ENCODE assay signal across 22 cellular contexts in the genomic region with DNA sequence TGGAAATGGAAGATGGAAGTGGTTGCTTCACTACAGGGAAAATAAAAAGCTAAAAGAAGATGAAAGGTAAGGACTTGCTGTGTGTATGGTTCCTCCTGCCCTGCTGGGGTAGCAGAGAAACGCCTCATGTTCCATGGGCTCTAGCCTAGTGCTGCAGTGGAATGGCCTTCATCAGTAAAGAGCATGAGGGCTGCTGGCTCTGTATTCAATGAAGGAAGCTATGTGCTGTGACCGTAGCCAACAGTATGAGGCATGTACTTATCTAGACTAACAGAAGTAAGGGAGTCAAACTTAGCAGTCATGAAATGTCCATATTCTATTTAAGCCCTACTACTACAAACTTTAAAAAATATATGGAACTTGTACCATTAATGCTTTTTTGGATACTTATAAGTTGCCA. TPM values are rescaled to one million over a fixed set of nuclear protein-coding genes. Genes with fewer than 3 reads are reported as not detected.
DNase-seq lines count a peak whose midpoint lies in the region; ATAC-seq, FAIRE-seq and TF ChIP-seq lines count a peak whose summit lies in the region.
"Had no signal": no experiment of that assay in that cellular context is flagged by ENCODE, and none has a peak within 500 bp of the region (broad histone marks: within the 10 kb centered on the region; RNA-seq: fewer than 3 reads in every experiment).

No MANE protein-coding gene starts in this region.

- TF ChIP-seq CTCF in left ventricle myocardium inferior (IDR thresholded peaks at IDR 0.05; ENCODE audit: borderline replicate concordance): no peak
- TF ChIP-seq CTCF in GM12878 (IDR thresholded peaks at IDR 0.05 in 2 of 3, conservative IDR thresholded peaks at IDR 0.05 in 1 of 3; ENCODE audit: control insufficient read depth in 2 of 3, extremely low read depth in 1 of 3, insufficient read depth in 1 of 3, low read depth in 3 of 3, low read length in 3 of 3): no peak

- TF ChIP-seq POLR2A in GM12878 (IDR thresholded peaks at IDR 0.05; ENCODE audit: low read depth, low read length) (no peak), GM18505 (IDR thresholded peaks at IDR 0.05; ENCODE audit: borderline replicate concordance, extremely low read depth, insufficient read depth, insufficient read length) (no peak)

- BruUV-seq in GM12878 (replicated peaks; lab: Mats Ljungman, UMichigan): TSS peak; percentile 14

- ATAC-seq in Right ventricle myocardium superior (ENCODE audit: poor library complexity) (peak; percentile 34), GM12878 (no peak), GM18505 (IDR thresholded peaks at IDR 0.05; ENCODE audit: unreplicated experiment) (no peak)
- no peak for ATAC-seq in stimulated activated naive B cell treated with anti-CD40 and anti-IgM and Interleukin-4, amounts not matched to agents 10 μg/mL and 1 μg/mL and 100 μg/mL, for 72 hours (replicated peaks)
- ATAC-seq: left colon had no signal

- H3K27ac Mint-ChIP-seq in IgD-negative memory B cell: peak overlapping the region in 2 of 3 donors; percentile 53 to 87
- H3K27ac Mint-ChIP-seq in stimulated activated naive B cell treated with anti-CD40 and anti-IgM and Interleukin-4, amounts not matched to agents 10 μg/mL and 1 μg/mL and 100 μg/mL, for 72 hours: peak overlapping the region; percentile 78
- H3K27ac Mint-ChIP-seq: dendritic cell treated with granulocyte-macrophage colony-stimulating factor and Interleukin-4, amounts not matched to agents 40 ng/mL and 50 ng/mL, for 4 days had no signal

- H3K79me2 ChIP-seq in GM12878 (ENCODE audit: control insufficient read depth, insufficient read depth, low read length): no peaks in the 10 kb centered on the region

- no peak for TF ChIP-seq EP300 in GM12878 (IDR thresholded peaks at IDR 0.05; ENCODE audit: borderline replicate concordance in 1 of 2, control insufficient read depth in 1 of 2, low read depth in 2 of 2, low read length in 2 of 2)

- SMC1A ChIA-PET in GM12878 (lab: Charles Lee; ENCODE audit: uncharacterized antibody, unreplicated experiment): no interaction called here

- intact Hi-C loops in Right ventricle myocardium superior (cut with DNase I) (no loop called here), left ventricle myocardium inferior (cut with micrococcal nuclease) (no loop called here), GM12878 (cut with micrococcal nuclease; ENCODE audit: unreplicated experiment) (no loop called here)

- DNase-seq in Right ventricle myocardium superior (no peak), left ventricle myocardium inferior (no peak), GM12878 (ENCODE audit: low read depth, low spot score) (no peak), NCI-H226 (no peak)
- DNase-seq in stimulated activated naive B cell treated with anti-CD40 and anti-IgM and Interleukin-4, amounts not matched to agents 10 μg/mL and 1 μg/mL and 100 μg/mL, for 72 hours: no peak
- DNase-seq: activated CD4-positive, CD25-positive, alpha-beta regulatory T cell; activated gamma-delta T cell; anterior cingulate cortex; KG1; left colon; NCI-H1436; NCI-H510A treated with DMSO at 0.1 percent for 48 hours; NK-92 treated with Interleukin-12 subunit alpha and Interleukin-12 subunit beta, amount 100 ng/mL, for 24 hours; Peyer's patch had no signal

- no peak overlapping the region for H3K9ac ChIP-seq in GM12878 (ENCODE audit: control insufficient read depth, insufficient read depth, low read length)

- no peaks in the 10 kb centered on the region for H3K27me3 Mint-ChIP-seq in IgD-negative memory B cell
- H3K27me3 Mint-ChIP-seq in stimulated activated naive B cell treated with anti-CD40 and anti-IgM and Interleukin-4, amounts not matched to agents 10 μg/mL and 1 μg/mL and 100 μg/mL, for 72 hours: no peaks in the 10 kb centered on the region
- H3K27me3 Mint-ChIP-seq: dendritic cell treated with granulocyte-macrophage colony-stimulating factor and Interleukin-4, amounts not matched to agents 40 ng/mL and 50 ng/mL, for 4 days had no signal

- CTCF ChIA-PET in GM12878 (lab: Yijun Ruan, JAX): no interaction called here

- in situ Hi-C loops in GM12878 (cut with MboI): no loop called here

- H3K27ac ChIP-seq in left ventricle myocardium inferior (replicated peaks) (no peak overlapping the region), GM12878 (ENCODE audit: control insufficient read depth, insufficient read depth) (no peak overlapping the region)
- H3K27ac ChIP-seq: Peyer's patch, thoracic aorta, vagina had no signal

- RAD21 ChIA-PET in GM12878 (lab: Charles Lee; ENCODE audit: unreplicated experiment): interaction anchor here (1.8 kb wide), 1 partner anchor 52 kb away, joined by 5 read pairs; no protein-coding TSS in a partner anchor

- no peak for FAIRE-seq in GM12878 (lab: Jason Lieb, UNC)

- H3K4me3 ChIP-seq in left ventricle myocardium inferior (no peak overlapping the region), GM12878 (no peak overlapping the region)
- H3K4me3 ChIP-seq: cardiac muscle cell, Peyer's patch, thoracic aorta, vagina had no signal

- no peaks in the 10 kb centered on the region for H4K20me1 ChIP-seq in GM12878 (ENCODE audit: control insufficient read depth, insufficient read depth)

- no peak overlapping the region for H3K4me3 Mint-ChIP-seq in IgD-negative memory B cell
- no peak overlapping the region for H3K4me3 Mint-ChIP-seq in stimulated activated naive B cell treated with anti-CD40 and anti-IgM and Interleukin-4, amounts not matched to agents 10 μg/mL and 1 μg/mL and 100 μg/mL, for 72 hours
- H3K4me3 Mint-ChIP-seq: dendritic cell treated with granulocyte-macrophage colony-stimulating factor and Interleukin-4, amounts not matched to agents 40 ng/mL and 50 ng/mL, for 4 days; T-helper 2 cell treated with Interferon-gamma antibody and Interleukin-4, amounts not matched to agents 5 μg/mL and 100 μg/mL, for 36 hours had no signal

- no peak for TF ChIP-seq RAD21 in GM12878 (IDR thresholded peaks at IDR 0.05; ENCODE audit: insufficient read depth, low read depth, low read length)

- peaks cover 0 to 2% (median 0%) of the 10 kb centered on the region in 3 donors for H3K4me1 Mint-ChIP-seq in IgD-negative memory B cell
- H3K4me1 Mint-ChIP-seq in stimulated activated naive B cell treated with anti-CD40 and anti-IgM and Interleukin-4, amounts not matched to agents 10 μg/mL and 1 μg/mL and 100 μg/mL, for 72 hours: peaks cover 8 to 12% of the 10 kb centered on the region in 2 donors
- H3K4me1 Mint-ChIP-seq: neural crest cell had no signal

- no peak overlapping the region for H3K4me2 ChIP-seq in GM12878 (ENCODE audit: control insufficient read depth, insufficient read depth)

- H3K4me1 ChIP-seq in left ventricle myocardium inferior: peaks cover 6% of the 10 kb centered on the region
- H3K4me1 ChIP-seq in GM12878 (ENCODE audit: control insufficient read depth, insufficient read depth, low read length): no peaks in the 10 kb centered on the region
- H3K4me1 ChIP-seq: Peyer's patch, vagina had no signal

- H3K27me3 ChIP-seq in left ventricle myocardium inferior (ENCODE audit: low read depth) (no peaks in the 10 kb centered on the region), GM12878 (replicated peaks in 1 of 2; ENCODE audit: control insufficient read depth in 2 of 2, insufficient read depth in 2 of 2, low read length in 1 of 2) (no peaks in the 10 kb centered on the region)
- H3K27me3 ChIP-seq: cardiac muscle cell, Peyer's patch, vagina had no signal

- peaks cover 7% of the 10 kb centered on the region for H3K36me3 Mint-ChIP-seq in IgD-negative memory B cell
- peaks cover 31 to 52% of the 10 kb centered on the region in 2 donors for H3K36me3 Mint-ChIP-seq in stimulated activated naive B cell treated with anti-CD40 and anti-IgM and Interleukin-4, amounts not matched to agents 10 μg/mL and 1 μg/mL and 100 μg/mL, for 72 hours

- POLR2A ChIA-PET in GM12878 (lab: Charles Lee): interaction anchor here (0.6 to 1.2 kb wide), 2 partner anchors 44 to 112 kb away, joined by 3 to 4 read pairs; no protein-coding TSS in a partner anchor

- no peaks in the 10 kb centered on the region for H3K9me3 ChIP-seq in left ventricle myocardium inferior (replicated peaks)
- H3K9me3 ChIP-seq in GM12878 (replicated peaks; ENCODE audit: control insufficient read depth, insufficient read depth, low read length): no peaks in the 10 kb centered on the region
- H3K9me3 ChIP-seq: Peyer's patch, thoracic aorta, vagina had no signal

- 98% methylated on average over 2 of the region's 2 CpGs for WGBS in GM12878 (ENCODE audit: insufficient coverage, insufficient replicate concordance, low lambda C conversion rate, missing lambda C conversion rate)

- no peaks in the 10 kb centered on the region for H3K9me3 Mint-ChIP-seq in IgD-negative memory B cell
- no peaks in the 10 kb centered on the region for H3K9me3 Mint-ChIP-seq in stimulated activated naive B cell treated with anti-CD40 and anti-IgM and Interleukin-4, amounts not matched to agents 10 μg/mL and 1 μg/mL and 100 μg/mL, for 72 hours
- H3K9me3 Mint-ChIP-seq: dendritic cell treated with granulocyte-macrophage colony-stimulating factor and Interleukin-4, amounts not matched to agents 40 ng/mL and 50 ng/mL, for 4 days; neural crest cell; T-helper 2 cell treated with Interferon-gamma antibody and Interleukin-4, amounts not matched to agents 5 μg/mL and 100 μg/mL, for 36 hours had no signal

- H2AFZ ChIP-seq in GM12878 (ENCODE audit: control insufficient read depth, low read depth, low read length): no peak overlapping the region

- H3K36me3 ChIP-seq in left ventricle myocardium inferior: peaks cover 73% of the 10 kb centered on the region
- peaks cover 7 to 38% of the 10 kb centered on the region in 2 experiments for H3K36me3 ChIP-seq in GM12878 (ENCODE audit: control insufficient read depth in 2 of 2, insufficient read depth in 2 of 2, low read length in 1 of 2)

RNA-seq across cellular contexts. Expression of gene GDI2, which starts 54.3 kb away (rescaled TPM):
- total RNA-seq in Right ventricle myocardium superior (101 TPM), left ventricle myocardium inferior (93.2 TPM), GM12878 (2014; rRNA removed) (376 and 409 TPM in 2 replicates), GM12878 (2014; rRNA removed; fragmentation: Illumina TruSeq; extraction: Trizol) (384 and 395 TPM in 2 replicates), GM12878 (2021) (261 and 262 TPM in 2 replicates)
- polyA plus RNA-seq in IgD-negative memory B cell (248 TPM), GM12878 (2011; rRNA removed) (278 and 498 TPM in 2 replicates), GM12878 (2014; fragmentation: Illumina TruSeq; extraction: Trizol) (334 and 406 TPM in 2 replicates), GM12878 (2014; fragmentation: Nextera tagmentation; extraction: Ambion mirVana) (100 to 1,000 TPM; 264 to 334 TPM), GM12878 (2014; rRNA removed) (233 and 268 TPM in 2 replicates), GM12878 (2016; fragmentation: Nextera tagmentation; extraction: Ambion mirVana) (100 to 1,000 TPM; 264 to 275 TPM)
- total RNA-seq in GM12878 (2013; cell fraction: nucleolus; rRNA removed): 115 and 118 TPM in 2 replicates
- polyA plus RNA-seq in GM12878 (2011; ENCODE audit: low read depth): 170 TPM
- polyA plus RNA-seq in GM12878 (2011; cell fraction: cytosol; rRNA removed): 192 and 220 TPM in 2 replicates
- polyA plus RNA-seq in GM12878 (2011; cell fraction: nucleus; rRNA removed): 89.3 and 133 TPM in 2 replicates
- polyA plus RNA-seq in GM12878 (2012): 197 and 223 TPM in 2 replicates
- 242 and 246 TPM in 2 replicates for polyA minus RNA-seq in GM12878 (2011; rRNA and poly(A)+ RNA removed)
- polyA minus RNA-seq in GM12878 (2011; cell fraction: cytosol; rRNA and poly(A)+ RNA removed): 185 and 211 TPM in 2 replicates
- polyA minus RNA-seq in GM12878 (2011; cell fraction: nucleus; rRNA and poly(A)+ RNA removed): 48.5 and 83.2 TPM in 2 replicates
